ENCODE assay signal across 8 cellular contexts in genomic region chr1:9784508-9785133, GRCh38. TPM values are rescaled to one million over a fixed set of nuclear protein-coding genes. Genes with fewer than 3 reads are reported as not detected.
A peak's percentile ranks its signal among the peaks of the same experiment; 100 is the strongest.
DNase-seq lines count a peak whose midpoint lies in the region; ATAC-seq and TF ChIP-seq lines count a peak whose summit lies in the region.

No MANE protein-coding gene starts in this region.

- peaks cover 19% of the 10 kb centered on the region for H3F3A ChIP-seq in neural progenitor cell (ENCODE audit: low read depth)

- H3K9ac ChIP-seq in neural progenitor cell: no peak overlapping the region

- intact Hi-C loops in cardiac septum (cut with DNase I) (loop anchor here (1.0 kb wide), 1 partner anchor 83 kb away; no protein-coding TSS in a partner anchor), dorsolateral prefrontal cortex (cut with DNase I) (loop anchor here (5.0 kb wide), 2 partner anchors 78 to 88 kb away; no protein-coding TSS in a partner anchor), upper lobe of right lung (cut with DNase I) (loop anchor here (5.0 kb wide), 1 partner anchor 83 kb away; no protein-coding TSS in a partner anchor)

- H3K36me3 ChIP-seq in right atrium auricular region (no peaks in the 10 kb centered on the region), neural progenitor cell (no peaks in the 10 kb centered on the region), upper lobe of right lung (no peaks in the 10 kb centered on the region)

- H3K27me3 ChIP-seq in right atrium auricular region (no peaks in the 10 kb centered on the region), dorsolateral prefrontal cortex (no peaks in the 10 kb centered on the region), neural progenitor cell (no peaks in the 10 kb centered on the region), upper lobe of right lung (no peaks in the 10 kb centered on the region)

- ATAC-seq in upper lobe of right lung (peak; percentile 77), GM21423 (IDR thresholded peaks at IDR 0.05; ENCODE audit: unreplicated experiment) (no peak)

- peaks cover 100% of the 10 kb centered on the region for H3K79me2 ChIP-seq in neural progenitor cell (ENCODE audit: low read depth)

- H3K27ac ChIP-seq in right atrium auricular region (no peak overlapping the region), dorsolateral prefrontal cortex (no peak overlapping the region), neural progenitor cell (no peak overlapping the region), upper lobe of right lung (no peak overlapping the region)

- peaks cover 95% of the 10 kb centered on the region for H4K20me1 ChIP-seq in neural progenitor cell (ENCODE audit: low read depth)

- H3K4me1 Mint-ChIP-seq in neural progenitor cell: peaks cover 6% of the 10 kb centered on the region

- H2AFZ ChIP-seq in neural progenitor cell (replicated peaks): no peak overlapping the region

- no peaks in the 10 kb centered on the region for H3K9me3 Mint-ChIP-seq in neural progenitor cell

- H3K27ac Mint-ChIP-seq in neural progenitor cell: no peak overlapping the region

- no peak overlapping the region for H3K4me2 ChIP-seq in neural progenitor cell

- DNase-seq in right atrium auricular region (ENCODE audit: low spot score): no peak
- no peak for DNase-seq in cardiac septum (ENCODE audit: low spot score)
- DNase-seq in NCI-H2227 treated with DMSO at 0.1 percent for 48 hours (lab: John Stamatoyannopoulos, UW): peak; percentile 12
- peak; percentile 58 to 75 for DNase-seq in activated CD4-positive, alpha-beta T cell treated with anti-CD3 and anti-CD28 coated beads for 4 hours
- no peak for DNase-seq in dorsolateral prefrontal cortex
- peak; percentile 63 for DNase-seq in neural progenitor cell (ENCODE audit: low spot score)
- DNase-seq in upper lobe of right lung: no peak

- H3K36me3 Mint-ChIP-seq in neural progenitor cell: peaks cover 7% of the 10 kb centered on the region

- H3K4me1 ChIP-seq in right atrium auricular region (no peaks in the 10 kb centered on the region), neural progenitor cell (no peaks in the 10 kb centered on the region), upper lobe of right lung (no peaks in the 10 kb centered on the region)

- no peaks in the 10 kb centered on the region for H3K27me3 Mint-ChIP-seq in neural progenitor cell (ENCODE audit: insufficient read depth, low read depth)

- H3K4me3 ChIP-seq in right atrium auricular region: no peak overlapping the region
- H3K4me3 ChIP-seq in dorsolateral prefrontal cortex: no peak overlapping the region
- H3K4me3 ChIP-seq in neural progenitor cell: no peak overlapping the region
- no peak overlapping the region for H3K4me3 ChIP-seq in upper lobe of right lung

- H3K9me3 ChIP-seq in right atrium auricular region: no peaks in the 10 kb centered on the region
- no peaks in the 10 kb centered on the region for H3K9me3 ChIP-seq in neural progenitor cell (ENCODE audit: low read depth)
- H3K9me3 ChIP-seq in upper lobe of right lung: no peaks in the 10 kb centered on the region

- TF ChIP-seq CTCF in right atrium auricular region (IDR thresholded peaks at IDR 0.05): peak; percentile 25 to 71
- TF ChIP-seq CTCF in dorsolateral prefrontal cortex (IDR thresholded peaks at IDR 0.05 in 54 of 56, conservative IDR thresholded peaks at IDR 0.05 in 2 of 56; ENCODE audit: low read depth in 1 of 56, partially characterized antibody in 56 of 56): peak in 54 of 56 donors; percentile 38 to 72 (median 54)
- TF ChIP-seq CTCF in neural progenitor cell (IDR thresholded peaks at IDR 0.05): peak; percentile 76
- peak; percentile 69 for TF ChIP-seq CTCF in upper lobe of right lung (IDR thresholded peaks at IDR 0.05)

- H3K4me3 Mint-ChIP-seq in neural progenitor cell: no peak overlapping the region

RNA-seq across cellular contexts. Expression of gene CLSTN1, which starts 39.1 kb away (rescaled TPM):
- total RNA-seq in right atrium auricular region: 10 to 100 TPM; 47.5 to 54.0 TPM
- 59.1 TPM for total RNA-seq in cardiac septum
- total RNA-seq in dorsolateral prefrontal cortex: 100 to 1,000 TPM; 260 to 770 (median 557) TPM
- total RNA-seq in neural progenitor cell (ENCODE audit: low replicate concordance): 75.4 and 112 TPM in 2 replicates
- 71.0 TPM for total RNA-seq in upper lobe of right lung

Comparison
In these comparisons a context has a peak if more than half of its experiments do, and no peak if none do; other contexts are left out.
1. DNase-seq: peak in NCI-H2227 treated with DMSO at 0.1 percent for 48 hours (single experiment), activated CD4-positive, alpha-beta T cell treated with anti-CD3 and anti-CD28 coated beads for 4 hours (2 of 2) and neural progenitor cell (single experiment); none in right atrium auricular region (single experiment), cardiac septum (single experiment), dorsolateral prefrontal cortex (0 of 10) and upper lobe of right lung (single experiment).
2. Peak in every context shown above with its lines, with median percentiles within 50 percentile points of each other: CTCF ChIP-seq.